Comparison of ENCODE assay signal across 8 cellular contexts in genomic region chr6:131627724-131628682, GRCh38. TPM values are rescaled to one million over a fixed set of nuclear protein-coding genes. Genes with fewer than 3 reads are reported as not detected.
DNase-seq lines count a peak whose midpoint lies in the region; ATAC-seq and TF ChIP-seq lines count a peak whose summit lies in the region.

Gene MED23 (minus strand): TSS chr6:131628242. CDS start chr6:131628049, 193 bp downstream.

- peak; percentile 100 for TF ChIP-seq CTCF in GM10248 (IDR thresholded peaks at IDR 0.05; ENCODE audit: control extremely low read depth, extremely low read depth, low read depth, missing control alignments)
- peak; percentile 99 for TF ChIP-seq CTCF in NB4 (IDR thresholded peaks at IDR 0.05; ENCODE audit: low read depth, low read length)
- peak; percentile 82 to 92 for TF ChIP-seq CTCF in suprapubic skin (IDR thresholded peaks at IDR 0.05)

- H3K9me3 ChIP-seq in SK-N-MC (ENCODE audit: low read depth, low read length) = no peaks in the 10 kb centered on the region
- no peaks in the 10 kb centered on the region for H3K9me3 ChIP-seq in suprapubic skin

- H3K4me3 ChIP-seq in NB4 (ENCODE audit: low read depth, low read length) (peak within 1 kb of the TSS; percentile 98), SK-N-MC (peak within 1 kb of the TSS; percentile 80), suprapubic skin (peak within 1 kb of the TSS; percentile 81)

- H3K27ac ChIP-seq in SK-N-MC (0 out of 2 replicates have a peak within 1 kb of the TSS, but pooled peaks have one; percentile 3), suprapubic skin (peak within 1 kb of the TSS; percentile 87)

- ATAC-seq in HG02571 (IDR thresholded peaks at IDR 0.05; ENCODE audit: unreplicated experiment) = peak; percentile 98

- peak; percentile 88 for DNase-seq in GM10248 (ENCODE audit: extremely low spot score)
- peak; percentile 97 for DNase-seq in NB4 (ENCODE audit: low read depth)
- DNase-seq in SK-N-MC (ENCODE audit: low read depth, low spot score) = peak; percentile 85
- DNase-seq in activated naive CD4-positive, alpha-beta T cell treated with anti-CD3 and anti-CD28 coated beads, Interleukin-2, amount 50 U/mL, for 16 hours = peak; percentile 94
- DNase-seq in germinal center (ENCODE audit: low spot score) = peak; percentile 90
- peak in 55 of 56 donors; percentile 70 to 97 (median 92) for DNase-seq in nucleus accumbens (lab: John Stamatoyannopoulos, UW)
- peak; percentile 96 for DNase-seq in suprapubic skin (ENCODE audit: low spot score in 2 of 2)

- H3K9ac ChIP-seq in SK-N-MC (ENCODE audit: insufficient read length) = peak within 1 kb of the TSS; percentile 87

- peaks cover 32% of the 10 kb centered on the region for H3K36me3 ChIP-seq in SK-N-MC (ENCODE audit: insufficient read depth, low read length)
- peaks cover 21% of the 10 kb centered on the region for H3K36me3 ChIP-seq in suprapubic skin

- no peak for TF ChIP-seq EP300 in suprapubic skin (IDR thresholded peaks at IDR 0.05)

- TF ChIP-seq POLR2A in NB4 (IDR thresholded peaks at IDR 0.05; ENCODE audit: extremely low read depth, insufficient read length) (peak; percentile 82), suprapubic skin (IDR thresholded peaks at IDR 0.05) (peak in 1 of 2 donors; percentile 59)

- WGBS in suprapubic skin = under 1% methylated on average over 38 of the region's 53 CpGs

- no peaks in the 10 kb centered on the region for H3K27me3 ChIP-seq in suprapubic skin

- POLR2A ChIA-PET in GM10248 (lab: Yijun Ruan, JAX) = interaction anchor here (0.7 kb wide), 1 partner anchor 24 kb away, joined by 3 read pairs; no protein-coding TSS in a partner anchor

- CTCF ChIA-PET in GM10248 (lab: Yijun Ruan, JAX) = interaction anchor here (0.6 to 4.2 kb wide), 50 partner anchors 9 to 803 kb away, joined by 3 to 73 read pairs (median 4); partner anchors contain the start of genes ARG1 and ENPP3

- peaks cover 48% of the 10 kb centered on the region for H3K4me1 ChIP-seq in suprapubic skin

RNA-seq across cellular contexts. Expression of gene MED23, which starts in this region (rescaled TPM):
- total RNA-seq in suprapubic skin = 10 to 100 TPM; 19.4 to 54.9 (median 35.2) TPM

Comparison
In these comparisons a context has a peak if more than half of its experiments do, and no peak if none do; other contexts are left out.
1. Peak in every context shown above with its lines: DNase-seq, ATAC-seq, H3K4me3 ChIP-seq and H3K27ac ChIP-seq.